Comparison of ENCODE assay signal across 17 cellular contexts in genomic region chr3:71991051-71991450, GRCh38.
A peak's percentile ranks its signal among the peaks of the same experiment; 100 is the strongest.
DNase-seq lines count a peak whose midpoint lies in the region; ATAC-seq, FAIRE-seq and TF ChIP-seq lines count a peak whose summit lies in the region.
"Had no signal": no experiment of that assay in that cellular context is flagged by ENCODE, and none has a peak within 500 bp of the region (broad histone marks: within the 10 kb centered on the region; RNA-seq: fewer than 3 reads in every experiment).

No MANE protein-coding gene starts in this region.

- H3K9me1 ChIP-seq in IMR-90 (ENCODE audit: insufficient read depth, low read length) = no peaks in the 10 kb centered on the region
- no peaks in the 10 kb centered on the region for H3K9me1 ChIP-seq in K562 (ENCODE audit: control insufficient read depth, insufficient read depth, low read length)

- FAIRE-seq in K562 (lab: Jason Lieb, UNC) = no peak
- FAIRE-seq: D721Med had no signal

- dilution Hi-C loops in IMR-90 (cut with HindIII; ENCODE audit: low sequenced_read_pairs, unreplicated experiment) = no loop called here

- H3K4me2 ChIP-seq in IMR-90 (ENCODE audit: low read depth, low read length) (no peak overlapping the region), K562 (ENCODE audit: insufficient read depth, low read length) (no peak overlapping the region)

- peaks cover 3 to 5% of the 10 kb centered on the region in 2 donors for H3K36me3 Mint-ChIP-seq in CD14-positive monocyte

- H3K36me3 ChIP-seq in IMR-90 (ENCODE audit: control insufficient read depth, insufficient read depth, low read length) (no peaks in the 10 kb centered on the region), K562 (ENCODE audit: control insufficient read depth, insufficient read depth, low read length) (no peaks in the 10 kb centered on the region), heart right ventricle (no peaks in the 10 kb centered on the region)

- no peak overlapping the region for H2BK20ac ChIP-seq in IMR-90 (ENCODE audit: low read depth, low read length)

- H4K20me1 ChIP-seq in IMR-90 (ENCODE audit: insufficient read depth, low read length) (no peaks in the 10 kb centered on the region), K562 (replicated peaks; ENCODE audit: control insufficient read depth, insufficient read depth, low read length) (no peaks in the 10 kb centered on the region)

- TF ChIP-seq POLR2A in IMR-90 (IDR thresholded peaks at IDR 0.05; ENCODE audit: low read depth, low read length) (no peak), K562 (conservative IDR thresholded peaks at IDR 0.05) (no peak)

- H3K27ac Mint-ChIP-seq in CD14-positive monocyte = peak overlapping the region in 1 of 7 donors; percentile 69
- H3K27ac Mint-ChIP-seq: CD4-positive, alpha-beta T cell had no signal

- H3K4me1 ChIP-seq in IMR-90 (ENCODE audit: control insufficient read depth, insufficient read depth, low read length) (no peaks in the 10 kb centered on the region), K562 (replicated peaks in 1 of 2; ENCODE audit: control insufficient read depth in 2 of 2, insufficient read depth in 2 of 2, low read length in 2 of 2) (peaks cover 0 to 4% of the 10 kb centered on the region in 2 experiments; a peak in 2 of 5 replicates), heart right ventricle (peaks cover 0 to 31% (median 0%) of the 10 kb centered on the region in 9 donors)
- H3K4me1 ChIP-seq: Caco-2 had no signal

- H3K27me3 ChIP-seq in IMR-90 (ENCODE audit: control insufficient read depth, insufficient read depth, low read length) = no peaks in the 10 kb centered on the region
- no peaks in the 10 kb centered on the region for H3K27me3 ChIP-seq in K562 (ENCODE audit: control insufficient read depth in 2 of 2, insufficient read depth in 2 of 2, low read length in 2 of 2)
- H3K27me3 ChIP-seq in heart right ventricle = peaks cover 0 to 4% (median 0%) of the 10 kb centered on the region in 7 donors

- no peak overlapping the region for H3K14ac ChIP-seq in IMR-90 (replicated peaks; ENCODE audit: low read depth, low read length)

- H3K9me3 ChIP-seq in IMR-90 (ENCODE audit: control insufficient read depth, insufficient read depth, low read length) = no peaks in the 10 kb centered on the region
- H3K9me3 ChIP-seq in K562 (replicated peaks; ENCODE audit: control insufficient read depth, insufficient read depth, low read depth, low read length) = no peaks in the 10 kb centered on the region
- peaks cover 0 to 4% (median 0%) of the 10 kb centered on the region in 11 donors for H3K9me3 ChIP-seq in heart right ventricle
- H3K9me3 ChIP-seq: Caco-2 had no signal

- H3K4me3 Mint-ChIP-seq in CD14-positive monocyte = no peak overlapping the region
- H3K4me3 Mint-ChIP-seq: CD4-positive, alpha-beta T cell had no signal

- no peak for TF ChIP-seq EP300 in K562 (IDR thresholded peaks at IDR 0.05; ENCODE audit: low read length)

- no peak overlapping the region for H2BK5ac ChIP-seq in IMR-90 (ENCODE audit: low read depth, low read length, poor library complexity, severe bottlenecking)

- BruUV-seq in IMR-90 (replicated peaks; lab: Mats Ljungman, UMichigan) (no TSS peak), K562 (replicated peaks; lab: Mats Ljungman, UMichigan) (no TSS peak)

- POLR2A ChIA-PET in IMR-90 (lab: Charles Lee; ENCODE audit: unreplicated experiment) = no interaction called here
- POLR2A ChIA-PET in K562 (lab: Yijun Ruan, JAX) = interaction anchor here (0.8 kb wide), 1 partner anchor 10 kb away, joined by 3 read pairs; no protein-coding TSS in a partner anchor

- no peak overlapping the region for H3K4ac ChIP-seq in IMR-90 (ENCODE audit: low read depth, low read length)

- no peaks in the 10 kb centered on the region for H3K79me2 ChIP-seq in K562 (ENCODE audit: control insufficient read depth, insufficient read depth, low read length)

- H3K23ac ChIP-seq in IMR-90 (ENCODE audit: low read depth, low read length) = no peak overlapping the region

- H3K4me3 ChIP-seq in IMR-90 (ENCODE audit: insufficient read depth, low read depth, low read length) (no peak overlapping the region), K562 (no peak overlapping the region), heart right ventricle (no peak overlapping the region)

- no peak overlapping the region for H4K91ac ChIP-seq in IMR-90 (ENCODE audit: insufficient read depth, low read depth, low read length)

- no peak overlapping the region for H2BK15ac ChIP-seq in IMR-90 (ENCODE audit: low read depth, low read length)

- intact Hi-C loops in IMR-90 (cut with micrococcal nuclease) (no loop called here), K562 (cut with micrococcal nuclease) (no loop called here), heart right ventricle (cut with DNase I) (no loop called here), CD14-positive monocyte (cut with micrococcal nuclease) (no loop called here)

- H4K8ac ChIP-seq in IMR-90 (ENCODE audit: low read depth in 2 of 2, low read length in 2 of 2) = no peak overlapping the region

- no peak overlapping the region for H2AFZ ChIP-seq in IMR-90 (replicated peaks; ENCODE audit: low read length, poor library complexity)
- H2AFZ ChIP-seq in K562 (ENCODE audit: low read depth, low read length) = no peak overlapping the region

- ATAC-seq in IMR-90 (ENCODE audit: low read depth) (no peak), K562 (no peak), heart right ventricle (no peak), HG03175 (IDR thresholded peaks at IDR 0.05; ENCODE audit: unreplicated experiment) (no peak)

- CTCF ChIA-PET in IMR-90 (lab: Yijun Ruan, JAX) = no interaction called here
- CTCF ChIA-PET in K562 (lab: Yijun Ruan, JAX; ENCODE audit: low intra/inter-chr PET ratio) = no interaction called here

- no peak overlapping the region for H3K27ac ChIP-seq in IMR-90 (ENCODE audit: insufficient read depth, low read length)
- H3K27ac ChIP-seq in K562 (ENCODE audit: extremely low read depth, low read depth, low read length) = no peak overlapping the region
- H3K27ac ChIP-seq in heart right ventricle = no peak overlapping the region

- peaks cover 0 to 5% (median 3%) of the 10 kb centered on the region in 7 donors for H3K9me3 Mint-ChIP-seq in CD14-positive monocyte

- DNase-seq in ELR (ENCODE audit: low read depth) = peak; percentile 13
- peak; percentile 10 for DNase-seq in IMR-90
- DNase-seq in K562 (ENCODE audit: extremely low read depth in 1 of 4, low spot score in 3 of 4) = no peak
- peak; percentile 6 for DNase-seq in iris pigment epithelial cell (ENCODE audit: low read depth)
- no peak for DNase-seq in heart right ventricle
- DNase-seq in stimulated activated CD4-positive, alpha-beta T cell treated with anti-CD3 and anti-CD28 coated beads, Interleukin-15, amount 100 ng/mL, for 24 hours = no peak
- no peak for DNase-seq in CD14-positive monocyte (ENCODE audit: low spot score)
- DNase-seq: 8988T; C1 segment of cervical spinal cord; Caco-2; CD4-positive, alpha-beta T cell; GDM1; GOT3; H7; KBM-7 had no signal

- H2AK9ac ChIP-seq in IMR-90 (replicated peaks; ENCODE audit: low read depth, low read length, poor library complexity) = no peak overlapping the region

- H2AK5ac ChIP-seq in IMR-90 (ENCODE audit: low read depth, low read length) = no peak overlapping the region

- no peak overlapping the region for H3K56ac ChIP-seq in IMR-90 (ENCODE audit: extremely low read depth, insufficient read depth, low read length)

- H3K27me3 Mint-ChIP-seq in CD14-positive monocyte (ENCODE audit: low read depth in 3 of 3) = peaks cover 2 to 10% (median 4%) of the 10 kb centered on the region in 3 donors
- H3K27me3 Mint-ChIP-seq: CD4-positive, alpha-beta T cell had no signal

- H3K4me1 Mint-ChIP-seq in CD14-positive monocyte = peaks cover 43% of the 10 kb centered on the region

- H3K18ac ChIP-seq in IMR-90 (ENCODE audit: low read depth, low read length) = no peak overlapping the region

- TF ChIP-seq CTCF in IMR-90 (conservative IDR thresholded peaks at IDR 0.05; ENCODE audit: low read depth, low read length) (no peak), K562 (IDR thresholded peaks at IDR 0.05 in 2 of 3, conservative IDR thresholded peaks at IDR 0.05 in 1 of 3; ENCODE audit: insufficient read depth in 2 of 3, low read depth in 1 of 3, low read length in 3 of 3) (no peak), heart right ventricle (IDR thresholded peaks at IDR 0.05) (no peak), CD14-positive monocyte (IDR thresholded peaks at IDR 0.05) (no peak)

- H3K79me1 ChIP-seq in IMR-90 (ENCODE audit: low read depth in 1 of 2, low read length in 2 of 2) = no peaks in the 10 kb centered on the region

- no peak overlapping the region for H4K5ac ChIP-seq in IMR-90 (ENCODE audit: low read depth, low read length)

- in situ Hi-C loops in IMR-90 (cut with MboI; ENCODE audit: low sequenced_read_pairs) = no loop called here
- in situ Hi-C loops in K562 (cut with MboI) = no loop called here

- TF ChIP-seq RAD21 in IMR-90 (IDR thresholded peaks at IDR 0.05; ENCODE audit: low read length) (no peak), K562 (CRISPR knock-in tag; conservative IDR thresholded peaks at IDR 0.05 in 1 of 2, IDR thresholded peaks at IDR 0.05 in 1 of 2) (no peak)

- H3K9ac ChIP-seq in IMR-90 (ENCODE audit: low read depth, low read length) (no peak overlapping the region), K562 (ENCODE audit: insufficient read depth in 1 of 2, low read depth in 2 of 2, low read length in 2 of 2) (no peak overlapping the region)

- no peak overlapping the region for H2BK120ac ChIP-seq in IMR-90 (ENCODE audit: low read depth, low read length)

- WGBS in IMR-90 (ENCODE audit: extremely low coverage in 2 of 2, insufficient read length in 1 of 2), 2 experiments = 100% methylated on average over 1 of the region's 3 CpGs; no CpG with 5 or more reads in 1 of the 2 experiments
- WGBS in K562 (ENCODE audit: insufficient coverage, low coverage, missing lambda C conversion rate) = 29% methylated on average over 3 of the region's 3 CpGs
- WGBS in heart right ventricle, 2 donors = 86 to 91% methylated on average over 3 of the region's 3 CpGs

TF ChIP-seq in K562, 482 proteins besides CTCF, POLR2A, EP300 and RAD21:
- TF ChIP-seq TRIM24 (IDR thresholded peaks at IDR 0.05) (0 out of 4 replicates have a peak, but pooled peaks of 1 of the 2 experiments have one; percentile 44), ATF3 (IDR thresholded peaks at IDR 0.05) (peak; percentile 56), ATF3 (CRISPR knock-in tag; conservative IDR thresholded peaks at IDR 0.05) (no peak), TCF7L2 (IDR thresholded peaks at IDR 0.05; ENCODE audit: low read depth, low read length) (no peak), ZNF766 (CRISPR knock-in tag; conservative IDR thresholded peaks at IDR 0.05) (peak; percentile 89), ZNF316 (IDR thresholded peaks at IDR 0.05) (0 out of 2 replicates have a peak, but pooled peaks have one; percentile 10)
TF ChIP-seq in K562: peak in this region for 4.

Comparison
In these comparisons a context has a peak if more than half of its experiments do, and no peak if none do; other contexts are left out.
1. DNase-seq: peak in ELR (single experiment), IMR-90 (single experiment) and iris pigment epithelial cell (single experiment); none in K562 (0 of 4), heart right ventricle (0 of 2), stimulated activated CD4-positive, alpha-beta T cell treated with anti-CD3 and anti-CD28 coated beads, Interleukin-15, amount 100 ng/mL, for 24 hours (single experiment) and CD14-positive monocyte (single experiment).